Comparison of ENCODE assay signal across 1 cellular context in genomic region chr1:203519053-203519770, GRCh38.
A peak's percentile ranks its signal among the peaks of the same experiment; 100 is the strongest.
TF ChIP-seq lines count a peak whose summit lies in the region.

No MANE protein-coding gene starts in this region.

TF ChIP-seq in K562, 482 proteins besides CTCF, POLR2A, EP300 and RAD21 (continued from another document):
- no peak for TF ChIP-seq GMEB1 (CRISPR knock-in tag; IDR thresholded peaks at IDR 0.05)
- peak; percentile 45; the same call in 1 of the 2 replicates for TF ChIP-seq JUN (IDR thresholded peaks at IDR 0.05; ENCODE audit: borderline replicate concordance, low read depth, low read length)
- TF ChIP-seq JUN (CRISPR knock-in tag; IDR thresholded peaks at IDR 0.05; ENCODE audit: borderline replicate concordance): no peak
- TF ChIP-seq CTBP1 (IDR thresholded peaks at IDR 0.05; ENCODE audit: borderline replicate concordance): peak; percentile 25; the same call in 1 of the 2 replicates
- no peak for TF ChIP-seq ARNT (IDR thresholded peaks at IDR 0.05)
- peak; percentile 55 for TF ChIP-seq TAL1 (IDR thresholded peaks at IDR 0.05)
- TF ChIP-seq FOS (IDR thresholded peaks at IDR 0.05; ENCODE audit: extremely low read depth, insufficient read length): peak; percentile 22
- no peak for TF ChIP-seq MAFG (tag; conservative IDR thresholded peaks at IDR 0.05)
- no peak for TF ChIP-seq PKNOX1 (IDR thresholded peaks at IDR 0.05)
- no peak for TF ChIP-seq SAP30 (IDR thresholded peaks at IDR 0.05; ENCODE audit: borderline replicate concordance, insufficient read depth, low read depth, low read length, poor library complexity, severe bottlenecking)
- no peak for TF ChIP-seq BACH1 (tag; IDR thresholded peaks at IDR 0.05)
- TF ChIP-seq E2F8 (IDR thresholded peaks at IDR 0.05; ENCODE audit: low read depth, partially characterized antibody): no peak
- no peak for TF ChIP-seq HMG20A (CRISPR knock-in tag; conservative IDR thresholded peaks at IDR 0.05)
- TF ChIP-seq SNRNP70 (optimal IDR thresholded peaks at IDR 0.05; ENCODE audit: low read depth, low read length): no peak
- TF ChIP-seq CBFA2T3 (IDR thresholded peaks at IDR 0.05): peak; percentile 76
- TF ChIP-seq ZNF280A (IDR thresholded peaks at IDR 0.05; ENCODE audit: low read depth, partially characterized antibody): no peak
- no peak for TF ChIP-seq MAFF (IDR thresholded peaks at IDR 0.05; ENCODE audit: low read length)
- TF ChIP-seq EHMT2 (IDR thresholded peaks at IDR 0.05): no peak
- TF ChIP-seq ATF3 (IDR thresholded peaks at IDR 0.05): peak; percentile 64
- no peak for TF ChIP-seq ATF3 (CRISPR knock-in tag; conservative IDR thresholded peaks at IDR 0.05)
- TF ChIP-seq MAZ (CRISPR knock-in tag; conservative IDR thresholded peaks at IDR 0.05 in 1 of 2, IDR thresholded peaks at IDR 0.05 in 1 of 2): no peak
- TF ChIP-seq MITF (IDR thresholded peaks at IDR 0.05): no peak
- no peak for TF ChIP-seq ZNF764 (CRISPR knock-in tag; IDR thresholded peaks at IDR 0.05; ENCODE audit: low read depth)
- TF ChIP-seq C11orf30 (IDR thresholded peaks at IDR 0.05; ENCODE audit: low read depth): no peak
- TF ChIP-seq SMAD4 (CRISPR knock-in tag; conservative IDR thresholded peaks at IDR 0.05): no peak
